In genomic region chrX:88886908-88887307, GRCh38 we compare ENCODE assay signal across 23 cellular contexts.
"Had no signal": no experiment of that assay in that cellular context is flagged by ENCODE, and none has a peak within 500 bp of the region (broad histone marks: within the 10 kb centered on the region; RNA-seq: fewer than 3 reads in every experiment).

No MANE protein-coding gene starts in this region.

- ATAC-seq: activated CD4-positive, CD25-positive, alpha-beta regulatory T cell treated with anti-CD3 and anti-CD28 coated beads, Interleukin-2, amount 50 U/mL, for 24 hours; activated naive CD8-positive, alpha-beta T cell treated with anti-CD3 and anti-CD28 coated beads, Interleukin-2, amount 50 U/mL, for 24 hours; body of pancreas; left ventricle myocardium superior; natural killer cell treated with Interleukin-12 subunit alpha and Interleukin-12 subunit beta and Interleukin-15 and Interleukin-18, amount 100 ng/mL, for 72 hours; stimulated activated naive B cell treated with anti-CD40 and anti-IgM and Interleukin-4, amounts not matched to agents 10 μg/mL and 1 μg/mL and 100 μg/mL, for 72 hours had no signal

- DNase-seq: activated CD4-positive, alpha-beta memory T cell treated with anti-CD3 and anti-CD28 coated beads, Interleukin-2, amount 10 ng/mL, durations not matched to agents 7 days and 5 days; activated CD4-positive, alpha-beta T cell treated with anti-CD3 and anti-CD28 coated beads, Interleukin-2, amount 10 ng/mL, durations not matched to agents 24 days and 14 days; activated effector memory CD4-positive, alpha-beta T cell treated with anti-CD3 and anti-CD28 coated beads, Interleukin-2, amount 50 U/mL, for 16 hours; activated naive CD4-positive, alpha-beta T cell treated with anti-CD3 and anti-CD28 coated beads, Interleukin-2, amount 50 U/mL, for 16 hours; activated naive CD8-positive, alpha-beta T cell treated with anti-CD3 and anti-CD28 coated beads, Interleukin-2, amount 50 U/mL, for 24 hours; effector CD4-positive, alpha-beta T cell; foreskin melanocyte; glutamatergic neuron; hippocampal formation; left ventricle myocardium superior; ovary; stimulated activated CD4-positive, alpha-beta T cell treated with anti-CD3 and anti-CD28 coated beads, Interleukin-2, amount 100 ng/mL, for 48 hours; stimulated activated CD8-positive, alpha-beta memory T cell treated with anti-CD3 and anti-CD28 coated beads, Interleukin-4, amount 100 ng/mL, for 48 hours; stimulated activated naive B cell treated with anti-CD40 and anti-IgM and Interleukin-4, amounts not matched to agents 10 μg/mL and 1 μg/mL and 100 μg/mL, for 72 hours; testis; trophoblast cell had no signal

- H3K36me3 ChIP-seq: neutrophil, ovary, prostate gland, vagina had no signal

- H3K9me3 ChIP-seq: body of pancreas, neutrophil, ovary, prostate gland, testis, vagina had no signal

- H3K4me3 ChIP-seq: body of pancreas, ovary, prostate gland, testis, vagina had no signal

- H3K27me3 ChIP-seq: body of pancreas, neutrophil, ovary, testis, vagina had no signal

- H3K4me1 ChIP-seq: body of pancreas, prostate gland, testis, vagina had no signal

- H3K27ac ChIP-seq: body of pancreas, neutrophil, ovary, prostate gland, testis, vagina, VCaP had no signal
